In genomic region chr9:125399666-125400065, GRCh38 we compare ENCODE assay signal across 19 cellular contexts.
A peak's percentile ranks its signal among the peaks of the same experiment; 100 is the strongest.
DNase-seq lines count a peak whose midpoint lies in the region; ATAC-seq and TF ChIP-seq lines count a peak whose summit lies in the region.
"Had no signal": no experiment of that assay in that cellular context is flagged by ENCODE, and none has a peak within 500 bp of the region (broad histone marks: within the 10 kb centered on the region; RNA-seq: fewer than 3 reads in every experiment).

No MANE protein-coding gene starts in this region.

- no peaks in the 10 kb centered on the region for H3K9me2 ChIP-seq in GM23338 (ENCODE audit: insufficient read depth)

- H3K9ac ChIP-seq in H9 (ENCODE audit: extremely low read depth, insufficient read length, low read length) (no peak overlapping the region), neural progenitor cell (no peak overlapping the region)
- H3K9ac ChIP-seq: BLaER1 treated with 17β-estradiol and CSF1 and Interleukin-3, amounts not matched to agents 10 nM and 100 nM had no signal

- no peaks in the 10 kb centered on the region for H3K79me2 ChIP-seq in GM23338 (replicated peaks; ENCODE audit: insufficient read depth)
- H3K79me2 ChIP-seq in H9 (ENCODE audit: insufficient read depth, low read length) = no peaks in the 10 kb centered on the region
- no peaks in the 10 kb centered on the region for H3K79me2 ChIP-seq in neural progenitor cell (ENCODE audit: low read depth)
- H3K79me2 ChIP-seq in osteoblast (ENCODE audit: insufficient read depth, low read length) = no peaks in the 10 kb centered on the region

- H3K9me3 Mint-ChIP-seq in GM23338 (no peaks in the 10 kb centered on the region), H9 (no peaks in the 10 kb centered on the region), neural progenitor cell (no peaks in the 10 kb centered on the region)
- H3K9me3 Mint-ChIP-seq in natural killer cell treated with Interleukin-12 subunit alpha and Interleukin-12 subunit beta and Interleukin-15 and Interleukin-18, amount 100 ng/mL, for 72 hours = no peaks in the 10 kb centered on the region
- H3K9me3 Mint-ChIP-seq: CD4-positive, alpha-beta T cell; CD8-positive, alpha-beta T cell had no signal

- H2BK20ac ChIP-seq in H9 (ENCODE audit: low read depth, low read length, poor library complexity, severe bottlenecking) = no peak overlapping the region

- H2BK15ac ChIP-seq in H9 (ENCODE audit: low read depth, low read length) = no peak overlapping the region

- no peak overlapping the region for H3K4me3 Mint-ChIP-seq in GM23338
- H3K4me3 Mint-ChIP-seq in H9 = no peak overlapping the region
- H3K4me3 Mint-ChIP-seq in neural progenitor cell = no peak overlapping the region
- H3K4me3 Mint-ChIP-seq in natural killer cell treated with Interleukin-12 subunit alpha and Interleukin-12 subunit beta and Interleukin-15 and Interleukin-18, amount 100 ng/mL, for 72 hours = no peak overlapping the region
- H3K4me3 Mint-ChIP-seq: B cell; CD4-positive, alpha-beta T cell; CD8-positive, alpha-beta T cell had no signal

- no peak overlapping the region for H3K18ac ChIP-seq in H9 (ENCODE audit: insufficient read length, low read depth, low read length)

- TF ChIP-seq CTCF in GM23338 (conservative IDR thresholded peaks at IDR 0.05; ENCODE audit: low read depth in 2 of 2) (no peak), H9 (conservative IDR thresholded peaks at IDR 0.05) (no peak), neural progenitor cell (IDR thresholded peaks at IDR 0.05) (no peak), osteoblast (IDR thresholded peaks at IDR 0.05; ENCODE audit: extremely low read depth, low read depth, low read length) (no peak)

- no peaks in the 10 kb centered on the region for H3K4me1 ChIP-seq in GM23338 (ENCODE audit: insufficient read depth)
- H3K4me1 ChIP-seq in H9 (ENCODE audit: insufficient read depth, low read length) = no peaks in the 10 kb centered on the region
- no peaks in the 10 kb centered on the region for H3K4me1 ChIP-seq in neural progenitor cell
- no peaks in the 10 kb centered on the region for H3K4me1 ChIP-seq in osteoblast (ENCODE audit: insufficient read depth, low read length)
- H3K4me1 ChIP-seq: A549, Caco-2 had no signal

- no peak overlapping the region for H3K14ac ChIP-seq in H9 (ENCODE audit: insufficient read depth, low read length)

- H3K56ac ChIP-seq in H9 (ENCODE audit: insufficient read length, low read depth, low read length) = no peak overlapping the region

- WGBS in H9 (ENCODE audit: extremely low coverage, insufficient read length, low lambda C conversion rate) = no CpG with 5 or more reads among the region's 20 CpGs

- DNase-seq in GM23338 (ENCODE audit: low spot score) = no peak
- DNase-seq in H9 = peak; percentile 28
- DNase-seq in neural progenitor cell (ENCODE audit: low spot score) = no peak
- peak; percentile 65 for DNase-seq in osteoblast (ENCODE audit: insufficient read length, low spot score, missing footprints)
- DNase-seq in NCI-H2029 treated with DMSO at 0.1 percent for 48 hours (lab: John Stamatoyannopoulos, UW) = no peak
- DNase-seq in natural killer cell treated with Interleukin-12 subunit alpha and Interleukin-12 subunit beta and Interleukin-15 and Interleukin-18, amount 100 ng/mL, for 72 hours (ENCODE audit: low spot score) = no peak
- DNase-seq: AML-193; Caco-2; Calu3; CD4-positive, alpha-beta T cell; CD8-positive, alpha-beta T cell; DMS79 treated with DMSO at 0.1 percent for 48 hours; GF-D8 had no signal

- H3K27me3 ChIP-seq in GM23338 (ENCODE audit: insufficient read depth) (no peaks in the 10 kb centered on the region), H9 (ENCODE audit: insufficient read depth, low read length) (no peaks in the 10 kb centered on the region), neural progenitor cell (no peaks in the 10 kb centered on the region), osteoblast (ENCODE audit: insufficient read depth, low read length) (no peaks in the 10 kb centered on the region)
- H3K27me3 ChIP-seq: BLaER1 treated with 17β-estradiol and CSF1 and Interleukin-3, amounts not matched to agents 10 nM and 100 nM had no signal

- H4K5ac ChIP-seq in H9 (ENCODE audit: insufficient read length, low read depth, low read length) = no peak overlapping the region

- H3K27ac Mint-ChIP-seq in GM23338 = no peak overlapping the region
- no peak overlapping the region; a peak in 1 of 7 replicates for H3K27ac Mint-ChIP-seq in H9
- H3K27ac Mint-ChIP-seq in neural progenitor cell = no peak overlapping the region
- no peak overlapping the region for H3K27ac Mint-ChIP-seq in natural killer cell treated with Interleukin-12 subunit alpha and Interleukin-12 subunit beta and Interleukin-15 and Interleukin-18, amount 100 ng/mL, for 72 hours
- H3K27ac Mint-ChIP-seq: B cell; CD4-positive, alpha-beta T cell; CD8-positive, alpha-beta T cell had no signal

- ATAC-seq in GM23338 (no peak), HG03460 (IDR thresholded peaks at IDR 0.05; ENCODE audit: unreplicated experiment) (no peak)
- ATAC-seq in natural killer cell treated with Interleukin-12 subunit alpha and Interleukin-12 subunit beta and Interleukin-15 and Interleukin-18, amount 100 ng/mL, for 72 hours = no peak
- ATAC-seq: CD8-positive, alpha-beta T cell had no signal

- no peaks in the 10 kb centered on the region for H3K36me3 Mint-ChIP-seq in GM23338 (ENCODE audit: low read depth)
- H3K36me3 Mint-ChIP-seq in H9 (ENCODE audit: insufficient read depth in 1 of 3, low read depth in 3 of 3) = no peaks in the 10 kb centered on the region; a peak in 1 of 7 replicates
- no peaks in the 10 kb centered on the region for H3K36me3 Mint-ChIP-seq in neural progenitor cell
- H3K36me3 Mint-ChIP-seq in natural killer cell treated with Interleukin-12 subunit alpha and Interleukin-12 subunit beta and Interleukin-15 and Interleukin-18, amount 100 ng/mL, for 72 hours = no peaks in the 10 kb centered on the region
- H3K36me3 Mint-ChIP-seq: CD8-positive, alpha-beta T cell had no signal

- H2AFZ ChIP-seq in GM23338 (peak overlapping the region; percentile 56; the same call in 1 of the 2 replicates), H9 (ENCODE audit: low read length) (no peak overlapping the region), neural progenitor cell (replicated peaks) (peak overlapping the region; percentile 26), osteoblast (ENCODE audit: low read length) (no peak overlapping the region)

- no peak overlapping the region for H2BK5ac ChIP-seq in H9 (ENCODE audit: insufficient read length, low read length)

- H3T11ph ChIP-seq in H9 (ENCODE audit: low read length) = no peak overlapping the region

- H3K23me2 ChIP-seq in H9 (ENCODE audit: insufficient read length, low read depth, low read length, poor library complexity, severe bottlenecking) = no peaks in the 10 kb centered on the region

- no peak overlapping the region for H2BK12ac ChIP-seq in H9 (ENCODE audit: insufficient read length, low read depth, low read length)

- H3K4me3 ChIP-seq in GM23338 (no peak overlapping the region), neural progenitor cell (no peak overlapping the region), osteoblast (ENCODE audit: insufficient read depth, low read length) (no peak overlapping the region)
- H3K4me3 ChIP-seq: A549; BLaER1 treated with 17β-estradiol and CSF1 and Interleukin-3, amounts not matched to agents 10 nM and 100 nM had no signal

- H4K20me1 ChIP-seq in GM23338 (replicated peaks; ENCODE audit: insufficient read depth) (no peaks in the 10 kb centered on the region), H9 (ENCODE audit: control insufficient read depth, insufficient read depth, insufficient read length) (no peaks in the 10 kb centered on the region), neural progenitor cell (ENCODE audit: low read depth) (no peaks in the 10 kb centered on the region), osteoblast (ENCODE audit: insufficient read depth, low read length) (no peaks in the 10 kb centered on the region)
- H4K20me1 ChIP-seq: BLaER1 treated with 17β-estradiol and CSF1 and Interleukin-3, amounts not matched to agents 10 nM and 100 nM had no signal

- H3K79me1 ChIP-seq in H9 (ENCODE audit: insufficient read depth, low read depth, low read length, poor library complexity, severe bottlenecking) = no peaks in the 10 kb centered on the region

- no peaks in the 10 kb centered on the region for H3K36me3 ChIP-seq in GM23338 (ENCODE audit: insufficient read depth)
- H3K36me3 ChIP-seq in neural progenitor cell = no peaks in the 10 kb centered on the region
- H3K36me3 ChIP-seq in osteoblast (ENCODE audit: insufficient read depth, low read length) = no peaks in the 10 kb centered on the region
- H3K36me3 ChIP-seq: BLaER1 treated with 17β-estradiol and CSF1 and Interleukin-3, amounts not matched to agents 10 nM and 100 nM had no signal

- H3K23ac ChIP-seq in H9 (ENCODE audit: insufficient read length, low read depth, low read length) = no peak overlapping the region

- H3F3A ChIP-seq in GM23338 (replicated peaks; ENCODE audit: low read depth) = no peaks in the 10 kb centered on the region
- peaks cover 9% of the 10 kb centered on the region for H3F3A ChIP-seq in neural progenitor cell (ENCODE audit: low read depth)

- no peak overlapping the region for H3K4me2 ChIP-seq in GM23338
- no peak overlapping the region for H3K4me2 ChIP-seq in H9 (ENCODE audit: insufficient read depth, insufficient read length, low read length)
- no peak overlapping the region for H3K4me2 ChIP-seq in neural progenitor cell
- no peak overlapping the region for H3K4me2 ChIP-seq in osteoblast (ENCODE audit: insufficient read depth, low read length)
- H3K4me2 ChIP-seq: A549; BLaER1 treated with 17β-estradiol and CSF1 and Interleukin-3, amounts not matched to agents 10 nM and 100 nM had no signal

- no peak overlapping the region for H2BK120ac ChIP-seq in H9 (ENCODE audit: low read depth, low read length, poor library complexity, severe bottlenecking)

- no peak overlapping the region for H4K91ac ChIP-seq in H9 (ENCODE audit: insufficient read length, low read depth, low read length)

- H3K27ac ChIP-seq in GM23338 (ENCODE audit: low read depth) (no peak overlapping the region), H9 (ENCODE audit: insufficient read length, low read depth, low read length) (no peak overlapping the region), neural progenitor cell (no peak overlapping the region), osteoblast (ENCODE audit: low read depth, low read length) (no peak overlapping the region)
- H3K27ac ChIP-seq: 22Rv1; A549; BLaER1 treated with 17β-estradiol and CSF1 and Interleukin-3, amounts not matched to agents 10 nM and 100 nM; C4-2B had no signal

- H3K27me3 Mint-ChIP-seq in GM23338 (ENCODE audit: insufficient read depth, low read depth, poor library complexity) (no peaks in the 10 kb centered on the region), H9 (ENCODE audit: low read depth) (no peaks in the 10 kb centered on the region), neural progenitor cell (ENCODE audit: insufficient read depth, low read depth) (peaks cover 2% of the 10 kb centered on the region)
- H3K27me3 Mint-ChIP-seq in natural killer cell treated with Interleukin-12 subunit alpha and Interleukin-12 subunit beta and Interleukin-15 and Interleukin-18, amount 100 ng/mL, for 72 hours = peaks cover 0 to 5% of the 10 kb centered on the region in 2 donors
- H3K27me3 Mint-ChIP-seq: B cell; CD4-positive, alpha-beta T cell had no signal

- H3K9me3 ChIP-seq in H9 (ENCODE audit: control insufficient read depth, low read depth, low read length) (no peaks in the 10 kb centered on the region), neural progenitor cell (ENCODE audit: low read depth) (no peaks in the 10 kb centered on the region), osteoblast (ENCODE audit: low read depth, low read length) (no peaks in the 10 kb centered on the region)
- H3K9me3 ChIP-seq: A549; BLaER1 treated with 17β-estradiol and CSF1 and Interleukin-3, amounts not matched to agents 10 nM and 100 nM; Caco-2 had no signal

- no peak overlapping the region for H3K4ac ChIP-seq in H9 (ENCODE audit: low read depth, low read length)

- H4K8ac ChIP-seq in H9 (replicated peaks; ENCODE audit: insufficient read length, low read depth, low read length) = no peak overlapping the region

- peaks cover 6% of the 10 kb centered on the region; the same call in 2 of the 3 replicates for H3K4me1 Mint-ChIP-seq in GM23338
- H3K4me1 Mint-ChIP-seq in H9 = peaks cover 3 to 6% of the 10 kb centered on the region in 2 experiments; a peak in 3 of 4 replicates
- H3K4me1 Mint-ChIP-seq in neural progenitor cell = peaks cover 6% of the 10 kb centered on the region
- H3K4me1 Mint-ChIP-seq in natural killer cell treated with Interleukin-12 subunit alpha and Interleukin-12 subunit beta and Interleukin-15 and Interleukin-18, amount 100 ng/mL, for 72 hours (ENCODE audit: low read depth in 2 of 2) = no peaks in the 10 kb centered on the region
- H3K4me1 Mint-ChIP-seq: B cell had no signal

- H2AK5ac ChIP-seq in H9 (ENCODE audit: insufficient read length, low read length) = no peak overlapping the region

Comparison
In these comparisons a context has a peak if more than half of its experiments do, and no peak if none do; other contexts are left out.
1. DNase-seq: peak in H9 (single experiment) and osteoblast (single experiment); none in GM23338 (single experiment), neural progenitor cell (single experiment), NCI-H2029 treated with DMSO at 0.1 percent for 48 hours (single experiment) and natural killer cell treated with Interleukin-12 subunit alpha and Interleukin-12 subunit beta and Interleukin-15 and Interleukin-18, amount 100 ng/mL, for 72 hours (single experiment).
2. H2AFZ ChIP-seq: peak in GM23338 (single experiment) and neural progenitor cell (single experiment); none in H9 (single experiment) and osteoblast (single experiment).